Comparison of ENCODE assay signal across 8 cellular contexts in the genomic region with DNA sequence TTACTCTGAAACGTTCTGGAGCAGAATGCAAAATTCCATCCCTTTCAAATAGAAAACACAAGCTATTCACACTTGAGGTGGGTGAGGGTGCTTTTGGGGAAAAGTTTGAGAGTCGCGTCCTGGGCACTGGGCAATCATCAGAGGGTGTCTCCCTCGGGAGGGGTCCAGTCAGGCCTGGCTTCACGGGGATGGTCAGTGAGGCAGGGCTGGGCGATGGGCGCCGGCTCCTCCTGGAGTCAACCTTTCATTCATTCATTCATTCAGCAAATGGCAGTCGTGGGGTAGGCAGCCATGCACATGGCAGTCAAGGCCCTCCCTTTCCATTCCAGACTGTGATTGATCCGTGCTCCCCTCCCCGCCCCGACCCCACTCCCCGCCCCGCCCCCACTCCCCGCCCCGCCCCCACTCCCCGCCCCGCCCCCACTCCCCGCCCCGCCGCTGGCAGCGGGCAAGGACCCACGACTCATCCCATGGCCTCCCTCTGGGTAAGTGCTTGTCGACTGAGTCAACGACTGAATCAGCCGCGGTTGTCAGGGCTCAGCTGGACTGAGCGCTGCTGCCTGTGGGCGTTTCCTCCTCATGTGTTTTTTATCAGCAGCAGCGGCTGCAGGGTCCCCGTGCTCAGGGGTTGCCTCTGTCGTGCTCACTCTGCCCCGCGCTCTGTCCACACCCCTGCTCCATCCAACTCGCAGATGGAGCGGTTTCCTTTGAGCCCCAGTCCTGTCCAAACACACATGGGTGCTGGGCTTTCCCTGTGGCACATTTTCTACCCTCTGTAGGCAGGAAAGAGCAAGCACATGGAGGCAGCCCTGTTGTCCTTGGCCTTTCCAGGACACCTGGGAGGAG. TPM values are rescaled to one million over a fixed set of nuclear protein-coding genes. Genes with fewer than 3 reads are reported as not detected.
A peak's percentile ranks its signal among the peaks of the same experiment; 100 is the strongest.
DNase-seq lines count a peak whose midpoint lies in the region; ATAC-seq, FAIRE-seq and TF ChIP-seq lines count a peak whose summit lies in the region.

No MANE protein-coding gene starts in this region.

- no peak for ATAC-seq in HG03457 (IDR thresholded peaks at IDR 0.05; ENCODE audit: unreplicated experiment)

- DNase-seq in AG20443 (ENCODE audit: low spot score) (peak; percentile 97), fibroblast of peridontal ligament (ENCODE audit: extremely low read depth) (peak; percentile 97), sigmoid colon (peak; percentile 82), GM12892 (ENCODE audit: insufficient read length) (no peak), Ammon's horn (ENCODE audit: low spot score) (no peak)
- peak; percentile 75 for DNase-seq in activated CD8-positive, alpha-beta memory T cell treated with anti-CD3 and anti-CD28 coated beads for 24 hours

- 18 to 26% methylated on average over 36 of the region's 36 CpGs for WGBS in sigmoid colon, 2 donors

- no peak for TF ChIP-seq EP300 in sigmoid colon (IDR thresholded peaks at IDR 0.05)

- H3K27ac ChIP-seq in KOPT-K1 (ENCODE audit: low read depth, low read length, poor library complexity, severe bottlenecking), result peak overlapping the region; percentile 87
- peak overlapping the region in 1 of 4 donors; percentile 14 for H3K27ac ChIP-seq in sigmoid colon

- H3K4me3 ChIP-seq in sigmoid colon, result no peak overlapping the region

- no peaks in the 10 kb centered on the region for H3K36me3 ChIP-seq in KOPT-K1 (ENCODE audit: insufficient read depth, low read length)
- H3K36me3 ChIP-seq in sigmoid colon, result no peaks in the 10 kb centered on the region

- no peak for TF ChIP-seq CTCF in sigmoid colon (IDR thresholded peaks at IDR 0.05)

- peaks cover 0 to 33% (median 27%) of the 10 kb centered on the region in 4 donors for H3K4me1 ChIP-seq in sigmoid colon

- no peaks in the 10 kb centered on the region for H3K27me3 ChIP-seq in sigmoid colon

- no peak for FAIRE-seq in GM12892 (lab: Jason Lieb, UNC)

- H3K9me3 ChIP-seq in KOPT-K1 (ENCODE audit: insufficient read depth, low read length, poor library complexity, severe bottlenecking), result peaks cover 11% of the 10 kb centered on the region
- H3K9me3 ChIP-seq in sigmoid colon, result no peaks in the 10 kb centered on the region

- intact Hi-C loops in sigmoid colon (cut with DNase I), result no loop called here

- TF ChIP-seq POLR2A in sigmoid colon (IDR thresholded peaks at IDR 0.05), result no peak
- no peak for TF ChIP-seq POLR2A in GM12892 (IDR thresholded peaks at IDR 0.05; ENCODE audit: low read depth, low read length)

RNA-seq across cellular contexts. Expression of gene SPSB1, which starts 12.5 kb away (rescaled TPM):
- total RNA-seq in sigmoid colon, result 10 to 100 TPM; 17.4 to 34.3 (median 24.1) TPM
- polyA plus RNA-seq in sigmoid colon, result 10 to 100 TPM; 25.7 to 31.2 (median 26.4) TPM
- 3.8 TPM for polyA plus RNA-seq in GM12892 (2012; ENCODE audit: missing spikeins)

RNA-seq across cellular contexts. Expression of gene H6PD, which starts 45.7 kb away (rescaled TPM):
- total RNA-seq in sigmoid colon, result 10 to 100 TPM; 21.6 to 34.3 (median 25.0) TPM
- 10 to 100 TPM in 1 of 3 donors, 1 to 10 TPM in 2; 2.8 to 25.9 (median 3.0) TPM for polyA plus RNA-seq in sigmoid colon
- 6.6 TPM for polyA plus RNA-seq in GM12892 (2012; ENCODE audit: missing spikeins)

Comparison
In these comparisons a context has a peak if more than half of its experiments do, and no peak if none do; other contexts are left out.
1. DNase-seq: peak in AG20443 (single experiment), activated CD8-positive, alpha-beta memory T cell treated with anti-CD3 and anti-CD28 coated beads for 24 hours (single experiment), fibroblast of peridontal ligament (single experiment) and sigmoid colon (single experiment); none in GM12892 (single experiment) and Ammon's horn (single experiment).